In genomic region chr7:3696113-3696512, GRCh38 we compare ENCODE assay signal across 28 cellular contexts.
"Had no signal": no experiment of that assay in that cellular context is flagged by ENCODE, and none has a peak within 500 bp of the region (broad histone marks: within the 10 kb centered on the region; RNA-seq: fewer than 3 reads in every experiment).

No MANE protein-coding gene starts in this region.

- ATAC-seq: activated T-helper 17 cell treated with anti-CD3 and anti-CD28 coated beads, Interleukin-2, amount 50 U/mL, for 72 hours; effector memory CD8-positive, alpha-beta T cell; foreskin keratinocyte; gastrocnemius medialis; heart left ventricle; WTC11 had no signal

- H3K4me1 Mint-ChIP-seq: activated T-helper 17 cell treated with anti-CD3 and anti-CD28 coated beads, Interleukin-2, amount 50 U/mL, for 72 hours had no signal

- H3K4me3 ChIP-seq: esophagus muscularis mucosa, gastrocnemius medialis, heart left ventricle had no signal

- H3K27ac Mint-ChIP-seq: activated CD4-positive, alpha-beta memory T cell treated with anti-CD3 and anti-CD28 coated beads, Interleukin-2, amount 10 ng/mL, durations not matched to agents 7 days and 5 days; activated CD4-positive, alpha-beta T cell treated with anti-CD3 and anti-CD28 coated beads, Interleukin-2, amount 10 ng/mL, durations not matched to agents 7 days and 5 days; activated naive CD4-positive, alpha-beta T cell treated with anti-CD3 and anti-CD28 coated beads for 36 hours; activated naive CD4-positive, alpha-beta T cell treated with anti-CD3 and anti-CD28 coated beads, Interleukin-2, amount 50 U/mL, for 24 hours; activated naive CD8-positive, alpha-beta T cell treated with anti-CD3 and anti-CD28 coated beads, Interleukin-2, amount 10 ng/mL, durations not matched to agents 7 days and 5 days; activated T-cell treated with anti-CD3 and anti-CD28 coated beads, Interleukin-2, amount 50 U/mL, for 24 hours; activated T-helper 17 cell treated with anti-CD3 and anti-CD28 coated beads, Interleukin-2, amount 50 U/mL, for 72 hours; effector memory CD8-positive, alpha-beta T cell; WTC11 had no signal

- H3K9me3 Mint-ChIP-seq: activated CD4-positive, alpha-beta memory T cell treated with anti-CD3 and anti-CD28 coated beads, Interleukin-2, amount 10 ng/mL, durations not matched to agents 7 days and 5 days; activated CD4-positive, alpha-beta T cell treated with anti-CD3 and anti-CD28 coated beads, Interleukin-2, amount 10 ng/mL, durations not matched to agents 7 days and 5 days; activated naive CD4-positive, alpha-beta T cell treated with anti-CD3 and anti-CD28 coated beads for 36 hours; activated naive CD8-positive, alpha-beta T cell treated with anti-CD3 and anti-CD28 coated beads, Interleukin-2, amount 10 ng/mL, durations not matched to agents 7 days and 5 days; activated T-cell treated with anti-CD3 and anti-CD28 coated beads, Interleukin-2, amount 50 U/mL, for 24 hours; activated T-helper 17 cell treated with anti-CD3 and anti-CD28 coated beads, Interleukin-2, amount 50 U/mL, for 72 hours; effector memory CD8-positive, alpha-beta T cell; WTC11 had no signal

- H3K27me3 ChIP-seq: brain microvascular endothelial cell, esophagus muscularis mucosa, foreskin keratinocyte, gastrocnemius medialis, heart left ventricle had no signal

- H3K4me3 Mint-ChIP-seq: activated CD4-positive, alpha-beta memory T cell treated with anti-CD3 and anti-CD28 coated beads, Interleukin-2, amount 10 ng/mL, durations not matched to agents 7 days and 5 days; activated CD4-positive, alpha-beta T cell treated with anti-CD3 and anti-CD28 coated beads, Interleukin-2, amount 10 ng/mL, durations not matched to agents 7 days and 5 days; activated naive CD4-positive, alpha-beta T cell treated with anti-CD3 and anti-CD28 coated beads for 36 hours; activated naive CD4-positive, alpha-beta T cell treated with anti-CD3 and anti-CD28 coated beads, Interleukin-2, amount 50 U/mL, for 24 hours; activated naive CD8-positive, alpha-beta T cell treated with anti-CD3 and anti-CD28 coated beads, Interleukin-2, amount 10 ng/mL, durations not matched to agents 7 days and 5 days; activated T-cell treated with anti-CD3 and anti-CD28 coated beads, Interleukin-2, amount 50 U/mL, for 24 hours; activated T-helper 17 cell treated with anti-CD3 and anti-CD28 coated beads, Interleukin-2, amount 50 U/mL, for 72 hours; effector memory CD8-positive, alpha-beta T cell; WTC11 had no signal

- H3K9me3 ChIP-seq: esophagus muscularis mucosa, gastrocnemius medialis, heart left ventricle had no signal

- FAIRE-seq: astrocyte, colon had no signal

- H3K27me3 Mint-ChIP-seq: activated CD4-positive, alpha-beta T cell treated with anti-CD3 and anti-CD28 coated beads, Interleukin-2, amount 10 ng/mL, durations not matched to agents 7 days and 5 days; activated naive CD4-positive, alpha-beta T cell treated with anti-CD3 and anti-CD28 coated beads, Interleukin-2, amount 50 U/mL, for 24 hours; activated T-cell treated with anti-CD3 and anti-CD28 coated beads, Interleukin-2, amount 50 U/mL, for 24 hours had no signal

- H3K36me3 Mint-ChIP-seq: activated naive CD8-positive, alpha-beta T cell treated with anti-CD3 and anti-CD28 coated beads, Interleukin-2, amount 10 ng/mL, durations not matched to agents 7 days and 5 days; WTC11 had no signal

- H3K36me3 ChIP-seq: brain microvascular endothelial cell, esophagus muscularis mucosa, gastrocnemius medialis, heart left ventricle had no signal

- DNase-seq: activated CD4-positive, alpha-beta memory T cell treated with anti-CD3 and anti-CD28 coated beads, Interleukin-2, amount 10 ng/mL, durations not matched to agents 7 days and 5 days; activated CD4-positive, alpha-beta T cell treated with anti-CD3 and anti-CD28 coated beads for 1 hour; activated CD4-positive, alpha-beta T cell treated with anti-CD3 and anti-CD28 coated beads for 4 hours; activated CD4-positive, alpha-beta T cell treated with anti-CD3 and anti-CD28 coated beads, Interleukin-2, amount 10 ng/mL, durations not matched to agents 7 days and 5 days; activated CD4-positive, alpha-beta T cell treated with anti-CD3 and anti-CD28 coated beads, Interleukin-2, amount 50 U/mL, for 4 hours; activated CD8-positive, alpha-beta memory T cell treated with anti-CD3 and anti-CD28 coated beads, Interleukin-2, amount 50 U/mL, for 48 hours; activated effector memory CD4-positive, alpha-beta T cell treated with anti-CD3 and anti-CD28 coated beads, Interleukin-2, amount 50 U/mL, for 16 hours; activated naive CD4-positive, alpha-beta T cell treated with anti-CD3 and anti-CD28 coated beads for 36 hours; activated naive CD8-positive, alpha-beta T cell treated with anti-CD3 and anti-CD28 coated beads, Interleukin-2, amount 10 ng/mL, durations not matched to agents 7 days and 5 days; activated T-cell treated with anti-CD3 and anti-CD28 coated beads for 4 hours; activated T-cell treated with anti-CD3 and anti-CD28 coated beads, Interleukin-2, amount 50 U/mL, for 24 hours; amniotic stem cell; brain microvascular endothelial cell; cortex of kidney; effector CD4-positive, alpha-beta T cell; effector memory CD8-positive, alpha-beta T cell; foreskin keratinocyte; gastrocnemius medialis; glutamatergic neuron; heart left ventricle; T-helper 1 cell; T-helper 2 cell had no signal

- H3K27ac ChIP-seq: brain microvascular endothelial cell, esophagus muscularis mucosa, foreskin keratinocyte, gastrocnemius medialis, heart left ventricle had no signal
